20 cellular contexts compared by ENCODE assay signal in the genomic region with DNA sequence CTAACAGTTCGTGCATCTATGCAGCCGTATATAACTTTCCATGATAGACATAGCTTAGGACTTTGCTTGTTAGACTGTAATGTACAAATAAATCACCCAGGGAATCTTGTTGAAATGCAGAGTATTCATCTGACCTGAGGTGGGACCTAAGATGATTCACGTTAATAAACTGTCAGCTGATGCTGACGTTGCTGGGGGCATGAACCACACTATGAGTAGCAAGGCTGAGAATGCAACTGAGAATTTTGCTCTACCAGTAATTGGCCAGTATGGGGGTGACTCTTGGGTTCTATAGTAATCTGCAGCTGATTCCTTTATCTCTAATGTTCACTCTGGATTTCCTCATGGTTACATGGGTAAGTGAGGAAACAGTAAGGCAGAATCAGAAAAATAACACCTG.
DNase-seq lines count a peak whose midpoint lies in the region; TF ChIP-seq lines count a peak whose summit lies in the region.
"Had no signal": no experiment of that assay in that cellular context is flagged by ENCODE, and none has a peak within 500 bp of the region (broad histone marks: within the 10 kb centered on the region; RNA-seq: fewer than 3 reads in every experiment).

No MANE protein-coding gene starts in this region.

- no peak overlapping the region for H3K4me3 ChIP-seq in cardiac fibroblast (replicated peaks in 1 of 2; ENCODE audit: low read depth in 2 of 2, low read length in 2 of 2)
- H3K4me3 ChIP-seq in thyroid gland (replicated peaks in 1 of 3), result no peak overlapping the region
- H3K4me3 ChIP-seq: body of pancreas, dorsolateral prefrontal cortex, heart right ventricle, PC-9 had no signal

- no peak overlapping the region for H2BK20ac ChIP-seq in H9 (ENCODE audit: low read depth, low read length, poor library complexity, severe bottlenecking)

- H3K79me2 ChIP-seq in H9 (ENCODE audit: insufficient read depth, low read length), result no peaks in the 10 kb centered on the region

- H4K91ac ChIP-seq in H9 (ENCODE audit: insufficient read length, low read depth, low read length), result no peak overlapping the region

- H3K79me1 ChIP-seq in H9 (ENCODE audit: insufficient read depth, low read depth, low read length, poor library complexity, severe bottlenecking), result no peaks in the 10 kb centered on the region

- H2BK120ac ChIP-seq in H9 (ENCODE audit: low read depth, low read length, poor library complexity, severe bottlenecking), result no peak overlapping the region

- in situ Hi-C loops in Caki2 (cut with HindIII; ENCODE audit: low pct_unique_long_range_greater_than_20kb, low sequenced_read_pairs), result no loop called here

- H3K27me3 ChIP-seq in H9 (ENCODE audit: insufficient read depth, low read length), result no peaks in the 10 kb centered on the region
- no peaks in the 10 kb centered on the region for H3K27me3 ChIP-seq in thyroid gland
- H3K27me3 ChIP-seq: body of pancreas, dorsolateral prefrontal cortex, heart right ventricle had no signal

- WGBS in H9 (ENCODE audit: extremely low coverage, insufficient read length, low lambda C conversion rate), result no CpG with 5 or more reads among the region's 4 CpGs
- WGBS in thyroid gland, 2 donors, result 88 to 93% methylated on average over 4 of the region's 4 CpGs

- H3K27ac Mint-ChIP-seq in H9, result no peak overlapping the region
- H3K27ac Mint-ChIP-seq: stimulated activated naive CD8-positive, alpha-beta T cell treated with anti-CD3 and anti-CD28 coated beads, Interleukin-15, Interleukin-2, amounts not matched to agents 100 ng/mL and 50 ng/mL, for 24 hours had no signal

- no peaks in the 10 kb centered on the region for H3K36me3 ChIP-seq in thyroid gland
- H3K36me3 ChIP-seq: heart right ventricle had no signal

- no peak overlapping the region for H3K56ac ChIP-seq in H9 (ENCODE audit: insufficient read length, low read depth, low read length)

- no peaks in the 10 kb centered on the region for H3K4me1 Mint-ChIP-seq in H9

- no peaks in the 10 kb centered on the region for H3K23me2 ChIP-seq in H9 (ENCODE audit: insufficient read length, low read depth, low read length, poor library complexity, severe bottlenecking)

- no peak overlapping the region for H2BK12ac ChIP-seq in H9 (ENCODE audit: insufficient read length, low read depth, low read length)

- H2BK15ac ChIP-seq in H9 (ENCODE audit: low read depth, low read length), result no peak overlapping the region

- no peaks in the 10 kb centered on the region for H4K20me1 ChIP-seq in H9 (ENCODE audit: control insufficient read depth, insufficient read depth, insufficient read length)

- H4K5ac ChIP-seq in H9 (ENCODE audit: insufficient read length, low read depth, low read length), result no peak overlapping the region

- H2AFZ ChIP-seq in H9 (ENCODE audit: low read length), result no peak overlapping the region
- H2AFZ ChIP-seq: PC-9 had no signal

- no peaks in the 10 kb centered on the region for H3K9me3 ChIP-seq in H9 (ENCODE audit: control insufficient read depth, low read depth, low read length)
- no peaks in the 10 kb centered on the region for H3K9me3 ChIP-seq in thyroid gland
- H3K9me3 ChIP-seq: body of pancreas had no signal

- no peak overlapping the region for H3K23ac ChIP-seq in H9 (ENCODE audit: insufficient read length, low read depth, low read length)

- H3K36me3 Mint-ChIP-seq in H9 (ENCODE audit: insufficient read depth in 1 of 3, low read depth in 3 of 3), result 0 out of 7 replicates have a peak, but pooled peaks cover 0 to under 1% (median 0%) of the 10 kb centered on the region in 3 experiments

- H3K4me1 ChIP-seq in H9 (ENCODE audit: insufficient read depth, low read length), result no peaks in the 10 kb centered on the region
- no peaks in the 10 kb centered on the region for H3K4me1 ChIP-seq in thyroid gland
- H3K4me1 ChIP-seq: body of pancreas, heart right ventricle had no signal

- H3K27ac ChIP-seq in H9 (ENCODE audit: insufficient read length, low read depth, low read length), result no peak overlapping the region
- H3K27ac ChIP-seq in thyroid gland, result no peak overlapping the region
- H3K27ac ChIP-seq: body of pancreas, dorsolateral prefrontal cortex, heart right ventricle, PC-9 had no signal

- no peak overlapping the region for H2AK5ac ChIP-seq in H9 (ENCODE audit: insufficient read length, low read length)

- no peak overlapping the region for H3K9ac ChIP-seq in H9 (ENCODE audit: extremely low read depth, insufficient read length, low read length)

- H3K27me3 Mint-ChIP-seq in H9 (ENCODE audit: low read depth), result no peaks in the 10 kb centered on the region
- H3K27me3 Mint-ChIP-seq: stimulated activated naive CD8-positive, alpha-beta T cell treated with anti-CD3 and anti-CD28 coated beads, Interleukin-15, Interleukin-2, amounts not matched to agents 100 ng/mL and 50 ng/mL, for 24 hours had no signal

- H4K8ac ChIP-seq in H9 (replicated peaks; ENCODE audit: insufficient read length, low read depth, low read length), result no peak overlapping the region

- no peak overlapping the region for H3K14ac ChIP-seq in H9 (ENCODE audit: insufficient read depth, low read length)

- H3T11ph ChIP-seq in H9 (ENCODE audit: low read length), result no peak overlapping the region

- no peak overlapping the region for H3K4me3 Mint-ChIP-seq in H9
- H3K4me3 Mint-ChIP-seq: stimulated activated naive CD8-positive, alpha-beta T cell treated with anti-CD3 and anti-CD28 coated beads, Interleukin-15, Interleukin-2, amounts not matched to agents 100 ng/mL and 50 ng/mL, for 24 hours had no signal

- intact Hi-C loops in thyroid gland (cut with DNase I), result no loop called here

- TF ChIP-seq POLR2A in thyroid gland (IDR thresholded peaks at IDR 0.05), result no peak

- peak; percentile 57 for DNase-seq in Caki2 (ENCODE audit: low read depth)
- peak; percentile 97 for DNase-seq in NCI-H226
- DNase-seq in cardiac fibroblast (ENCODE audit: low read depth in 2 of 2), result peak; percentile 23 to 96
- DNase-seq in renal cortical epithelial cell (ENCODE audit: low read depth), result peak; percentile 3
- no peak for DNase-seq in NCI-H2227 treated with DMSO at 0.1 percent for 48 hours (lab: John Stamatoyannopoulos, UW)
- DNase-seq in H9, result no peak
- DNase-seq in dermis blood vessel endothelial cell, result no peak
- DNase-seq in thyroid gland, result no peak
- DNase-seq: activated naive CD4-positive, alpha-beta T cell treated with Interleukin-2 at 50 U/mL for 16 hours; AML-193; body of pancreas; COR-L47; dorsolateral prefrontal cortex; erythroblast; heart right ventricle; KBM-7; NCI-H1092 treated with DMSO at 0.1 percent for 48 hours; NCI-H69; PC-9 had no signal

- TF ChIP-seq CTCF in cardiac fibroblast (IDR thresholded peaks at IDR 0.05; ENCODE audit: low read depth, low read length) (no peak), H9 (conservative IDR thresholded peaks at IDR 0.05) (no peak), thyroid gland (IDR thresholded peaks at IDR 0.05) (no peak)

- no peak overlapping the region for H3K4ac ChIP-seq in H9 (ENCODE audit: low read depth, low read length)

- H2BK5ac ChIP-seq in H9 (ENCODE audit: insufficient read length, low read length), result no peak overlapping the region

- H3K18ac ChIP-seq in H9 (ENCODE audit: insufficient read length, low read depth, low read length), result no peak overlapping the region

- H3K4me2 ChIP-seq in H9 (ENCODE audit: insufficient read depth, insufficient read length, low read length), result no peak overlapping the region
- H3K4me2 ChIP-seq: PC-9 had no signal

- H3K9me3 Mint-ChIP-seq in H9, result no peaks in the 10 kb centered on the region

Comparison
In these comparisons a context has a peak if more than half of its experiments do, and no peak if none do; other contexts are left out.
1. DNase-seq: peak in Caki2 (single experiment), NCI-H226 (single experiment), cardiac fibroblast (2 of 2) and renal cortical epithelial cell (single experiment); none in NCI-H2227 treated with DMSO at 0.1 percent for 48 hours (single experiment), H9 (single experiment), dermis blood vessel endothelial cell (single experiment) and thyroid gland (0 of 2).